18 cellular contexts compared by ENCODE assay signal in genomic region chr14:75250800-75251199, GRCh38.
"Had no signal": no experiment of that assay in that cellular context is flagged by ENCODE, and none has a peak within 500 bp of the region (broad histone marks: within the 10 kb centered on the region; RNA-seq: fewer than 3 reads in every experiment).

No MANE protein-coding gene starts in this region.

- H3K9me3 Mint-ChIP-seq: activated CD4-positive, alpha-beta T cell treated with anti-CD3 and anti-CD28 coated beads, Interleukin-2, amount 10 ng/mL, durations not matched to agents 24 days and 14 days; memory B cell; nephron; type B pancreatic cell had no signal

- H3K27me3 ChIP-seq: colonic mucosa, esophagus squamous epithelium, right atrium auricular region had no signal

- H3K36me3 Mint-ChIP-seq: memory B cell, type B pancreatic cell had no signal

- ATAC-seq: activated CD8-positive, alpha-beta T cell treated with anti-CD3 and anti-CD28 coated beads, Interleukin-2, amount 10 ng/mL, durations not matched to agents 7 days and 5 days; mucosa of descending colon; stimulated activated naive CD8-positive, alpha-beta T cell treated with anti-CD3 and anti-CD28 coated beads, Interleukin-15, Interleukin-2, amounts not matched to agents 100 U/mL and 50 U/mL, for 24 hours had no signal

- H3K4me3 ChIP-seq: colonic mucosa, esophagus squamous epithelium, left ventricle myocardium inferior, mucosa of descending colon, right atrium auricular region had no signal

- H3K4me3 Mint-ChIP-seq: activated CD4-positive, alpha-beta T cell treated with anti-CD3 and anti-CD28 coated beads, Interleukin-2, amount 10 ng/mL, durations not matched to agents 24 days and 14 days; activated CD8-positive, alpha-beta T cell treated with anti-CD3 and anti-CD28 coated beads, Interleukin-2, amount 10 ng/mL, durations not matched to agents 7 days and 5 days; memory B cell; nephron; type B pancreatic cell had no signal

- H3K36me3 ChIP-seq: colonic mucosa, esophagus squamous epithelium, left ventricle myocardium inferior, right atrium auricular region had no signal

- H3K27ac ChIP-seq: left ventricle myocardium inferior, right atrium auricular region had no signal

- DNase-seq: activated CD4-positive, alpha-beta T cell treated with anti-CD3 and anti-CD28 coated beads, Interleukin-2, amount 10 ng/mL, durations not matched to agents 24 days and 14 days; activated CD4-positive, CD25-positive, alpha-beta regulatory T cell; activated CD8-positive, alpha-beta memory T cell treated with anti-CD3 and anti-CD28 coated beads, Interleukin-2, amount 50 U/mL, for 4 hours; activated CD8-positive, alpha-beta T cell treated with anti-CD3 and anti-CD28 coated beads, Interleukin-2, amount 10 ng/mL, durations not matched to agents 7 days and 5 days; colonic mucosa; esophagus squamous epithelium; glutamatergic neuron; hypothalamus; left ventricle myocardium inferior; mucosa of descending colon; occipital lobe; small intestine; stimulated activated CD4-positive, alpha-beta T cell treated with anti-CD3 and anti-CD28 coated beads, Interleukin-4, amount 100 ng/mL, for 4 hours; stimulated activated naive CD8-positive, alpha-beta T cell treated with anti-CD3 and anti-CD28 coated beads, Interleukin-15, Interleukin-2, amounts not matched to agents 100 U/mL and 50 U/mL, for 24 hours had no signal

- H3K27ac Mint-ChIP-seq: activated CD8-positive, alpha-beta T cell treated with anti-CD3 and anti-CD28 coated beads, Interleukin-2, amount 10 ng/mL, durations not matched to agents 7 days and 5 days; memory B cell; nephron; type B pancreatic cell had no signal

- H3K9me3 ChIP-seq: colonic mucosa, esophagus squamous epithelium, left ventricle myocardium inferior, mucosa of descending colon, right atrium auricular region had no signal
